21 cellular contexts compared by ENCODE assay signal in genomic region chr2:59083075-59083792, GRCh38.
DNase-seq lines count a peak whose midpoint lies in the region; ATAC-seq and TF ChIP-seq lines count a peak whose summit lies in the region.
"Had no signal": no experiment of that assay in that cellular context is flagged by ENCODE, and none has a peak within 500 bp of the region (broad histone marks: within the 10 kb centered on the region; RNA-seq: fewer than 3 reads in every experiment).

No MANE protein-coding gene starts in this region.

- H3K27me3 Mint-ChIP-seq in GM23338 (ENCODE audit: insufficient read depth, low read depth, poor library complexity) = no peaks in the 10 kb centered on the region
- peaks cover 3% of the 10 kb centered on the region for H3K27me3 Mint-ChIP-seq in neural progenitor cell (ENCODE audit: insufficient read depth, low read depth)

- in situ Hi-C loops in HAP-1 (cut with MboI; ENCODE audit: low sequenced_read_pairs) = no loop called here

- H3K36me3 ChIP-seq in GM23338 (ENCODE audit: insufficient read depth) (no peaks in the 10 kb centered on the region), OCI-LY3 (replicated peaks; ENCODE audit: low read depth, low read length) (no peaks in the 10 kb centered on the region), esophagus muscularis mucosa (no peaks in the 10 kb centered on the region), neural progenitor cell (no peaks in the 10 kb centered on the region), HAP-1 (replicated peaks) (no peaks in the 10 kb centered on the region)
- H3K36me3 ChIP-seq: BE2C, MG63 had no signal

- H3K9me3 Mint-ChIP-seq in GM23338 (no peaks in the 10 kb centered on the region), neural progenitor cell (no peaks in the 10 kb centered on the region)
- H3K9me3 Mint-ChIP-seq: T-helper 1 cell treated with Interleukin-12 subunit alpha and Interleukin-12 subunit beta and Interleukin-4 antibody, amounts not matched to agents 30 μg/mL and 1 μg/mL, for 36 hours had no signal

- H3K27ac ChIP-seq in GM23338 (ENCODE audit: low read depth) (no peak overlapping the region), OCI-LY3 (ENCODE audit: low read length) (no peak overlapping the region), esophagus muscularis mucosa (replicated peaks in 1 of 4) (no peak overlapping the region), neural progenitor cell (no peak overlapping the region)
- H3K27ac ChIP-seq: PC-9 had no signal

- WGBS in esophagus muscularis mucosa = 60% methylated on average over 3 of the region's 4 CpGs

- TF ChIP-seq CTCF in GM23338 (conservative IDR thresholded peaks at IDR 0.05; ENCODE audit: low read depth in 2 of 2) (peak in 1 of 2 experiments; percentile 48; a peak in 2 of 4 replicates), OCI-LY3 (IDR thresholded peaks at IDR 0.05; ENCODE audit: low read depth, low read length) (0 out of 2 replicates have a peak, but pooled peaks have one; percentile 6), esophagus muscularis mucosa (IDR thresholded peaks at IDR 0.05) (no peak), neural progenitor cell (IDR thresholded peaks at IDR 0.05) (peak; percentile 24)

- H3K9me3 ChIP-seq in OCI-LY3 (ENCODE audit: insufficient read depth, low read length) = no peaks in the 10 kb centered on the region
- no peaks in the 10 kb centered on the region for H3K9me3 ChIP-seq in esophagus muscularis mucosa
- no peaks in the 10 kb centered on the region for H3K9me3 ChIP-seq in neural progenitor cell (ENCODE audit: low read depth)
- no peaks in the 10 kb centered on the region for H3K9me3 ChIP-seq in HAP-1
- H3K9me3 ChIP-seq: BE2C, MG63 had no signal

- TF ChIP-seq EP300 in esophagus muscularis mucosa (IDR thresholded peaks at IDR 0.05) = no peak

- H3K4me1 Mint-ChIP-seq in GM23338 (peaks cover 13% of the 10 kb centered on the region), neural progenitor cell (peaks cover 2% of the 10 kb centered on the region)

- H3K9me2 ChIP-seq in GM23338 (ENCODE audit: insufficient read depth) = 0 out of 2 replicates have a peak, but pooled peaks cover 3% of the 10 kb centered on the region

- H3K27ac Mint-ChIP-seq in GM23338 = no peak overlapping the region
- no peak overlapping the region for H3K27ac Mint-ChIP-seq in neural progenitor cell
- H3K27ac Mint-ChIP-seq: T-helper 1 cell treated with Interleukin-12 subunit alpha and Interleukin-12 subunit beta and Interleukin-4 antibody, amounts not matched to agents 30 μg/mL and 1 μg/mL, for 36 hours had no signal

- H3K4me2 ChIP-seq in GM23338 (no peak overlapping the region), OCI-LY3 (ENCODE audit: low read length) (no peak overlapping the region), neural progenitor cell (no peak overlapping the region)
- H3K4me2 ChIP-seq: PC-9 had no signal

- H2AFZ ChIP-seq in GM23338 = no peak overlapping the region
- no peak overlapping the region for H2AFZ ChIP-seq in OCI-LY3 (ENCODE audit: low read depth, low read length)
- no peak overlapping the region for H2AFZ ChIP-seq in neural progenitor cell (replicated peaks)
- H2AFZ ChIP-seq: PC-9 had no signal

- TF ChIP-seq POLR2A in esophagus muscularis mucosa (IDR thresholded peaks at IDR 0.05; ENCODE audit: low read depth) = no peak

- H4K20me1 ChIP-seq in GM23338 (replicated peaks; ENCODE audit: insufficient read depth) (no peaks in the 10 kb centered on the region), OCI-LY3 (ENCODE audit: insufficient read depth, low read length) (no peaks in the 10 kb centered on the region), neural progenitor cell (ENCODE audit: low read depth) (no peaks in the 10 kb centered on the region)

- H3K4me3 Mint-ChIP-seq in GM23338 (no peak overlapping the region), neural progenitor cell (no peak overlapping the region)
- H3K4me3 Mint-ChIP-seq: T-helper 1 cell treated with Interleukin-12 subunit alpha and Interleukin-12 subunit beta and Interleukin-4 antibody, amounts not matched to agents 30 μg/mL and 1 μg/mL, for 36 hours had no signal

- H3F3A ChIP-seq in GM23338 (replicated peaks; ENCODE audit: low read depth) = no peaks in the 10 kb centered on the region
- H3F3A ChIP-seq in neural progenitor cell (ENCODE audit: low read depth) = no peaks in the 10 kb centered on the region

- ATAC-seq in GM23338 (peak; percentile 47; the same call in 1 of the 3 replicates), GM18909 (IDR thresholded peaks at IDR 0.05; ENCODE audit: poor library complexity, unreplicated experiment) (no peak)
- ATAC-seq: GM12878 had no signal

- intact Hi-C loops in esophagus muscularis mucosa (cut with DNase I) = no loop called here

- H3K79me2 ChIP-seq in GM23338 (replicated peaks; ENCODE audit: insufficient read depth) (no peaks in the 10 kb centered on the region), OCI-LY3 (ENCODE audit: low read length) (no peaks in the 10 kb centered on the region), neural progenitor cell (ENCODE audit: low read depth) (no peaks in the 10 kb centered on the region)

- no peak overlapping the region for H3K9ac ChIP-seq in OCI-LY3 (ENCODE audit: low read length)
- no peak overlapping the region for H3K9ac ChIP-seq in neural progenitor cell

- H3K27me3 ChIP-seq in GM23338 (ENCODE audit: insufficient read depth) (no peaks in the 10 kb centered on the region), OCI-LY3 (ENCODE audit: low read depth, low read length) (no peaks in the 10 kb centered on the region), esophagus muscularis mucosa (no peaks in the 10 kb centered on the region), neural progenitor cell (no peaks in the 10 kb centered on the region), HAP-1 (ENCODE audit: low read depth) (no peaks in the 10 kb centered on the region)
- H3K27me3 ChIP-seq: BE2C, MG63 had no signal

- H3K4me1 ChIP-seq in GM23338 (ENCODE audit: insufficient read depth) (peaks cover 11% of the 10 kb centered on the region), OCI-LY3 (ENCODE audit: low read length) (peaks cover 7% of the 10 kb centered on the region), esophagus muscularis mucosa (peaks cover 0 to 11% (median 4%) of the 10 kb centered on the region in 4 donors), neural progenitor cell (no peaks in the 10 kb centered on the region), HAP-1 (no peaks in the 10 kb centered on the region)
- H3K4me1 ChIP-seq: BE2C had no signal

- H3K4me3 ChIP-seq in GM23338 (no peak overlapping the region), OCI-LY3 (ENCODE audit: low read length) (no peak overlapping the region), esophagus muscularis mucosa (no peak overlapping the region), neural progenitor cell (no peak overlapping the region), HAP-1 (no peak overlapping the region)
- H3K4me3 ChIP-seq: GM12878, MG63, PC-9 had no signal

- DNase-seq in GM23338 (ENCODE audit: low spot score) (peak; percentile 17), esophagus muscularis mucosa (ENCODE audit: extremely low spot score) (peak; percentile 68), neural progenitor cell (ENCODE audit: low spot score) (no peak), hippocampal formation (lab: John Stamatoyannopoulos, UW) (no peak), HAP-1 (ENCODE audit: low spot score in 2 of 2) (no peak)
- DNase-seq: BE2C, DMS79, Karpas-422, MG63, NCI-H1105 treated with DMSO at 0.1 percent for 48 hours, NCI-H1694 treated with DMSO at 0.1 percent for 48 hours, NCI-H2081 treated with DMSO at 0.1 percent for 48 hours, NCI-H2171 treated with DMSO at 0.1 percent for 48 hours, NCI-H524 treated with DMSO at 0.1 percent for 48 hours, PC-9, RPMI8226, SHP77 had no signal

- H3K36me3 Mint-ChIP-seq in GM23338 (ENCODE audit: low read depth) = no peaks in the 10 kb centered on the region
- no peaks in the 10 kb centered on the region for H3K36me3 Mint-ChIP-seq in neural progenitor cell

TF ChIP-seq in GM23338, 12 proteins besides CTCF, POLR2A, EP300 and RAD21:
- no peak for TF ChIP-seq POLR2AphosphoS5 (IDR thresholded peaks at IDR 0.05; ENCODE audit: low read depth)
- TF ChIP-seq STAT1 (IDR thresholded peaks at IDR 0.05; ENCODE audit: unreplicated experiment) = no peak
TF ChIP-seq in GM23338: peak in this region for 0.

Comparison
In these comparisons a context has a peak if more than half of its experiments do, and no peak if none do; other contexts are left out.
1. DNase-seq: peak in GM23338 (single experiment) and esophagus muscularis mucosa (single experiment); none in neural progenitor cell (single experiment), hippocampal formation (0 of 2) and HAP-1 (0 of 2).
2. CTCF ChIP-seq: peak in OCI-LY3 (single experiment) and neural progenitor cell (single experiment); none in esophagus muscularis mucosa (0 of 3).